8 cellular contexts compared by ENCODE assay signal in the genomic region with DNA sequence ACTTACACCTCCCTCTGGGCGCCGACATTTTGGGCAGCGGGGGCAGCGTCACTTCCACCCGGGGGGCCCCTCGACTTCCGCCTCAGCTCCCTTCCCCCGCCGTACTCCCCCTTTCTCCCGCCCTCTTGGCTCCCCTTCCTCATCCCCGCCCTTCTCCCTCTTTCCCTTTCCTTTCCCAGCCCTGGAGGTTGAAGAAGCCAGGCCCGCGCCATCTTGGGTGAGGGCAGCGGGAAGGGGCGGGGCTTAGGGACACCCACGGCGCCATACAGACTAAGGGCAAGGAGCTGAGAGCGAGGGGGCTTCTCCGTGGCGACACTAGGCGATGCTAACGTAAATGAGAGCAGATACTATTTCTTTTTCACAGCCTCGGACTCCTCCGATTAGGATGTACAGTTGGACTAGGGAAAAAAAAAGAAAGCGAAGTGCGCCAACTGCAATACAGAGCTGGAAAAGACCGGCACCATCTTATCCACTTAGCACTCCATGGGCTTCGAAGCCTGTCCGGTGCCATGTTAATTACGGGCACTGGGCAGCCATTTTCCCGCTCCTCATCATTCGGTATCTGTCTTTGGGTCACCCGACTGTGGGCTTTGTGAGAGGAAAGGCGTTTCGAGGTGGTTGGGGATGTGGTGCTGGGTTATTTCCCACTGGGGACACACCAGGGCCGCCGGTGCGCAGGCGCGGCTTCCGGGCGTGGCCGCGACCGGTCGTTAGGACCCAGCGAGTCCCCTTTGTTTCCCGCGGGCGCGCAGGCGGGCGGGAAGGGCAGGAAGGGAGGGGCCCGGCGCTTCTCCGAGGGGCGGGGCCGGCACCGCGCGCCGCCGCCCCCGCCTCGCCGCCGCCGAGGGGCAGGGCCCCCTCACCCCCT. TPM values are rescaled to one million over a fixed set of nuclear protein-coding genes. Genes with fewer than 3 reads are reported as not detected.
DNase-seq lines count a peak whose midpoint lies in the region; ATAC-seq and TF ChIP-seq lines count a peak whose summit lies in the region.

A gene with protein sequence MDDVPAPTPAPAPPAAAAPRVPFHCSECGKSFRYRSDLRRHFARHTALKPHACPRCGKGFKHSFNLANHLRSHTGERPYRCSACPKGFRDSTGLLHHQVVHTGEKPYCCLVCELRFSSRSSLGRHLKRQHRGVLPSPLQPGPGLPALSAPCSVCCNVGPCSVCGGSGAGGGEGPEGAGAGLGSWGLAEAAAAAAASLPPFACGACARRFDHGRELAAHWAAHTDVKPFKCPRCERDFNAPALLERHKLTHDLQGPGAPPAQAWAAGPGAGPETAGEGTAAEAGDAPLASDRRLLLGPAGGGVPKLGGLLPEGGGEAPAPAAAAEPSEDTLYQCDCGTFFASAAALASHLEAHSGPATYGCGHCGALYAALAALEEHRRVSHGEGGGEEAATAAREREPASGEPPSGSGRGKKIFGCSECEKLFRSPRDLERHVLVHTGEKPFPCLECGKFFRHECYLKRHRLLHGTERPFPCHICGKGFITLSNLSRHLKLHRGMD (minus strand): TSS at position 50 of the 868 bp plus-strand sequence. CDS start 1,652 bp downstream, outside the sequence.
ZNF524 (plus strand) TSS at position 821 of the 868 bp plus-strand sequence. CDS start 1,825 bp downstream, outside the sequence.

- peaks cover 0 to 5% of the 10 kb centered on the region in 2 donors for H3K9me3 Mint-ChIP-seq in activated naive CD4-positive, alpha-beta T cell treated with anti-CD3 and anti-CD28 coated beads, Interleukin-2, amount 50 U/mL, for 72 hours
- no peaks in the 10 kb centered on the region for H3K9me3 Mint-ChIP-seq in osteocyte (ENCODE audit: unreplicated experiment)

- no peaks in the 10 kb centered on the region for H3K27me3 ChIP-seq in thymus (ENCODE audit: control insufficient read depth, insufficient read depth)

- peaks cover 22% of the 10 kb centered on the region for H3K4me1 Mint-ChIP-seq in osteocyte (ENCODE audit: unreplicated experiment)

- peak within 1 kb of the TSS; percentile 96 for H3K4me3 Mint-ChIP-seq in osteocyte (ENCODE audit: unreplicated experiment)

- H3K4me3 ChIP-seq in GM08714 (ENCODE audit: low read length) (peak within 1 kb of the TSS; percentile 84), thymus (ENCODE audit: low read length) (peak within 1 kb of the TSS; percentile 75)

- peaks cover 1% of the 10 kb centered on the region for H3K9me3 ChIP-seq in thymus (ENCODE audit: control insufficient read depth)

- H3K4me1 ChIP-seq in thymus (ENCODE audit: control insufficient read depth, insufficient read depth, low read length): peaks cover 10% of the 10 kb centered on the region

- peak within 1 kb of the TSS; percentile 95 for H3K27ac ChIP-seq in thymus (ENCODE audit: low read depth)

- no peaks in the 10 kb centered on the region for H3K27me3 Mint-ChIP-seq in osteocyte (ENCODE audit: unreplicated experiment)

- TF ChIP-seq CTCF in osteocyte (IDR thresholded peaks at IDR 0.05): no peak

- peak within 1 kb of the TSS; percentile 99 for H3K27ac Mint-ChIP-seq in activated naive CD4-positive, alpha-beta T cell treated with anti-CD3 and anti-CD28 coated beads, Interleukin-2, amount 50 U/mL, for 72 hours
- H3K27ac Mint-ChIP-seq in osteocyte (ENCODE audit: unreplicated experiment): peak within 1 kb of the TSS; percentile 100

- peak; percentile 51 for ATAC-seq in HG02623 (IDR thresholded peaks at IDR 0.05; ENCODE audit: unreplicated experiment)
- ATAC-seq in activated naive CD4-positive, alpha-beta T cell treated with anti-CD3 and anti-CD28 coated beads, Interleukin-2, amount 50 U/mL, for 72 hours: peak; percentile 78 to 80

- H3K36me3 Mint-ChIP-seq in activated naive CD4-positive, alpha-beta T cell treated with anti-CD3 and anti-CD28 coated beads, Interleukin-2, amount 50 U/mL, for 72 hours: peaks cover 32 to 34% of the 10 kb centered on the region in 2 donors
- H3K36me3 Mint-ChIP-seq in osteocyte (ENCODE audit: unreplicated experiment): peaks cover 26% of the 10 kb centered on the region

- WGBS in thymus: under 1% methylated on average over 68 of the region's 68 CpGs

- H3K36me3 ChIP-seq in thymus (ENCODE audit: control insufficient read depth, insufficient read depth): peaks cover 27% of the 10 kb centered on the region

- DNase-seq in NCI-H1105 treated with DMSO at 0.1 percent for 48 hours (lab: John Stamatoyannopoulos, UW) (peak; percentile 99), SKM-1 treated with dmso at 0.1 percent for 144 hours (lab: John Stamatoyannopoulos, UW; ENCODE audit: unreplicated experiment) (peak; percentile 89), glomerular visceral epithelial cell (ENCODE audit: extremely low spot score) (peak; percentile 100), osteocyte (ENCODE audit: extremely low spot score, unreplicated experiment) (peak; percentile 99)
- peak; percentile 94 to 97 for DNase-seq in activated naive CD4-positive, alpha-beta T cell treated with anti-CD3 and anti-CD28 coated beads, Interleukin-2, amount 50 U/mL, for 72 hours (ENCODE audit: low spot score in 2 of 2)

RNA-seq across cellular contexts. Expression of the first gene that starts in this region (rescaled TPM):
- total RNA-seq in activated naive CD4-positive, alpha-beta T cell treated with anti-CD3 and anti-CD28 coated beads, Interleukin-2, amount 50 U/mL, for 72 hours: 10 to 100 TPM; 10.2 to 12.3 TPM
- 17.0 and 19.1 TPM in 2 replicates for total RNA-seq in osteocyte
- polyA plus RNA-seq in thymus: 11.9 TPM

RNA-seq across cellular contexts. Expression of gene ZNF524, which starts in this region (rescaled TPM):
- total RNA-seq in activated naive CD4-positive, alpha-beta T cell treated with anti-CD3 and anti-CD28 coated beads, Interleukin-2, amount 50 U/mL, for 72 hours: 10 to 100 TPM; 21.4 to 29.7 TPM
- total RNA-seq in osteocyte: 15.5 and 15.6 TPM in 2 replicates
- polyA plus RNA-seq in thymus: 25.0 TPM

Comparison
In these comparisons a context has a peak if more than half of its experiments do, and no peak if none do; other contexts are left out.
1. Peak in every context shown above with its lines: DNase-seq, ATAC-seq, H3K4me3 ChIP-seq and H3K27ac ChIP-seq.